In the genomic region with DNA sequence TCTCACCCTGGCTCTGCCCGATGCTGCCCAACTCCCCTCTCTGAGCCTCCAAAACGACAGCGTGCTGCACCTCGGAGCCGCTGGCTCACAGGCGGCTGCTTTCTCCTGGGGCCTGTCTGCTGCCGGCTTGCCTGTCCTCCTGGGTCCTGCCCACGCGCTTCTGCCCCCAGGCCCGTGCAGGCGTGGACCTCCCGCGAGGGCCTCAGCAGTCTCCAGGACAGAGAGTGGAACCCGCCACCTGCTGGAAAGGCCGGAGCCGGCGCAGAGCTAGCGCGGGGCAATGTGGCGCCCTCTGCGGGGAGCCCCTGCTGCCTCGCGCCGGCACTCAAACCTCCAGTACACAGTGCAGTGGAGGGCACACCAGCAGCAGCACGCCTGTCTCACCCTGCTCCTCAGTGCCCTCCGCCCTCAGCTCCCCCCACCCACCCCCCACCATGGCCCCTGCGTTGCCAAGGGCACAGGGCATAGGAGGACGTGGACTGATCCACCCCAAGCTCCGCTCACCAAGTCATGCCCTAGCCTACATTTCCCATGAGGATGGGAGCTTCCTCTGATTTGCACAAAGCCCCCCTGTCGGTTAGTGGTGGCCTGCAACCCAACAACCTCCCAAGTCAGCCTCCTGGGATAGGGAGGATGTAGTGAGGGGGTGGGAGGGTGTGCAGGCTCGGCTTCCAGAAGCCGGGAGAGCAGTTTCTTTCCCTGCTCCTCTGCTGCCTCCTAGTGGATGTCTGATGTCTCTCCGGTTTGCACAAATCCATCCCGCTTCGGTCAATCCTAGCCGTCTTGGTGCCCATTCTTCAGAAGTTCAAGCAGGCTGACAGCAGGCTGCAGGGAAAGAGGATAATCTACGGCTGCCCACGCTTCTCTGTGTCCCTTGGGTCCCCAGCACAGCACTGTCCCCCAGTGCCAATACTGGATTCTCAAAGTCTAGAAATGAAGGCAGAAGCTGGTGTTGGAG, we compare ENCODE assay signal across 8 cellular contexts. TPM values are rescaled to one million over a fixed set of nuclear protein-coding genes. Genes with fewer than 3 reads are reported as not detected.
DNase-seq lines count a peak whose midpoint lies in the region; ATAC-seq and TF ChIP-seq lines count a peak whose summit lies in the region.

No MANE protein-coding gene starts in this region.

- peaks cover 15% of the 10 kb centered on the region for H3K27me3 Mint-ChIP-seq in activated T-cell treated with anti-CD3 and anti-CD28 coated beads, Interleukin-2, amount 50 U/mL, for 24 hours

- no peak for ATAC-seq in HG03439 (IDR thresholded peaks at IDR 0.05; ENCODE audit: unreplicated experiment)

- H3K4me1 ChIP-seq in KMS-11 (ENCODE audit: low read depth, poor library complexity, severe bottlenecking) (peaks cover 33% of the 10 kb centered on the region), PC-9 (replicated peaks; ENCODE audit: insufficient read depth) (peaks cover 19% of the 10 kb centered on the region), mucosa of rectum (ENCODE audit: control insufficient read depth in 2 of 2, insufficient read depth in 2 of 2, low read length in 2 of 2) (peaks cover 23 to 30% of the 10 kb centered on the region in 2 donors)

- no peaks in the 10 kb centered on the region for H3K36me3 ChIP-seq in KMS-11 (ENCODE audit: insufficient read depth)
- no peaks in the 10 kb centered on the region for H3K36me3 ChIP-seq in PC-9 (ENCODE audit: low read depth)
- H3K36me3 ChIP-seq in mucosa of rectum (ENCODE audit: control insufficient read depth in 2 of 2, insufficient read depth in 2 of 2, low read length in 2 of 2): no peaks in the 10 kb centered on the region

- H3K27me3 ChIP-seq in KMS-11 (ENCODE audit: insufficient read depth, low read depth) (no peaks in the 10 kb centered on the region), PC-9 (ENCODE audit: insufficient read depth, low read depth) (no peaks in the 10 kb centered on the region), mucosa of rectum (ENCODE audit: control insufficient read depth in 2 of 2, insufficient read depth in 2 of 2, low read length in 2 of 2) (no peaks in the 10 kb centered on the region)

- H3K27ac ChIP-seq in KMS-11: no peak overlapping the region
- peak overlapping the region; percentile 51 for H3K27ac ChIP-seq in PC-9
- peak overlapping the region in 1 of 2 donors; percentile 20 for H3K27ac ChIP-seq in mucosa of rectum (ENCODE audit: low read depth in 2 of 2, low read length in 2 of 2)

- no peaks in the 10 kb centered on the region; the same call in 1 of the 2 replicates for H3F3A ChIP-seq in PC-9 (ENCODE audit: insufficient read depth, low read depth)

- no peaks in the 10 kb centered on the region for H3K9me3 Mint-ChIP-seq in activated T-cell treated with anti-CD3 and anti-CD28 coated beads, Interleukin-2, amount 50 U/mL, for 24 hours

- H3K4me3 ChIP-seq in GM12865 (ENCODE audit: low read depth, low read length): no peak overlapping the region
- H3K4me3 ChIP-seq in KMS-11 (IDR thresholded peaks at IDR 0.05; ENCODE audit: insufficient read depth, low read depth, low read length): no peak overlapping the region
- H3K4me3 ChIP-seq in PC-9: peak overlapping the region; percentile 31; the same call in 1 of the 2 replicates
- peak overlapping the region; percentile 56 to 57 for H3K4me3 ChIP-seq in mucosa of rectum (ENCODE audit: low read length in 2 of 2)

- CTCF ChIA-PET in PC-9 (lab: Charles Lee): interaction anchor here (0.6 to 3.3 kb wide), 22 partner anchors 32 to 1177 kb away, joined by 3 to 20 read pairs (median 4); no protein-coding TSS in a partner anchor

- H3K79me2 ChIP-seq in KMS-11 (ENCODE audit: insufficient read depth, low read depth) (no peaks in the 10 kb centered on the region), PC-9 (ENCODE audit: low read depth) (no peaks in the 10 kb centered on the region)

- no peak overlapping the region for H3K27ac Mint-ChIP-seq in activated T-cell treated with anti-CD3 and anti-CD28 coated beads, Interleukin-2, amount 50 U/mL, for 24 hours

- no peaks in the 10 kb centered on the region for H4K20me1 ChIP-seq in KMS-11 (ENCODE audit: insufficient read depth)
- no peaks in the 10 kb centered on the region for H4K20me1 ChIP-seq in PC-9 (ENCODE audit: insufficient read depth)

- intact Hi-C loops in PC-9 (cut with micrococcal nuclease; ENCODE audit: unreplicated experiment): loop anchor here (1.0 to 5.0 kb wide), 7 partner anchors 296 to 852 kb away; no protein-coding TSS in a partner anchor

- DNase-seq in GM12865 (ENCODE audit: low read depth): peak; percentile 66
- DNase-seq in PC-9: peak; percentile 80 to 81
- DNase-seq in activated T-cell treated with anti-CD3 and anti-CD28 coated beads, Interleukin-2, amount 50 U/mL, for 24 hours: peak; percentile 82
- peak; percentile 85 to 90 for DNase-seq in erythroblast (lab: John Stamatoyannopoulos, UW)
- peak; percentile 83 for DNase-seq in stimulated activated CD8-positive, alpha-beta memory T cell treated with anti-CD3 and anti-CD28 coated beads, Interleukin-4, amount 100 ng/mL, for 48 hours

- H3K36me3 Mint-ChIP-seq in activated T-cell treated with anti-CD3 and anti-CD28 coated beads, Interleukin-2, amount 50 U/mL, for 24 hours (ENCODE audit: low read depth): no peaks in the 10 kb centered on the region

- TF ChIP-seq POLR2A in erythroblast (IDR thresholded peaks at IDR 0.05; ENCODE audit: low read length): no peak

- H3K9me2 ChIP-seq in PC-9 (ENCODE audit: insufficient read depth): no peaks in the 10 kb centered on the region

- POLR2A ChIA-PET in PC-9 (lab: Charles Lee; ENCODE audit: unreplicated experiment): interaction anchor here (0.5 to 0.7 kb wide), 4 partner anchors 97 to 744 kb away, joined by 3 to 6 read pairs (median 4); no protein-coding TSS in a partner anchor

- peak overlapping the region; percentile 83 for H3K4me2 ChIP-seq in KMS-11
- H3K4me2 ChIP-seq in PC-9: peak overlapping the region; percentile 69

- BruUV-seq in PC-9 (replicated peaks; lab: Mats Ljungman, UMichigan): no TSS peak

- TF ChIP-seq CTCF in GM12865 (IDR thresholded peaks at IDR 0.05; ENCODE audit: insufficient read depth, low read depth, low read length, missing control alignments) (peak; percentile 80), KMS-11 (conservative IDR thresholded peaks at IDR 0.05; ENCODE audit: low read depth, low read length) (peak; percentile 93), PC-9 (conservative IDR thresholded peaks at IDR 0.05) (peak; percentile 86)

- H3K9me3 ChIP-seq in PC-9 (ENCODE audit: insufficient read depth, low read depth) (no peaks in the 10 kb centered on the region), mucosa of rectum (ENCODE audit: control insufficient read depth in 2 of 2, low read length in 2 of 2) (no peaks in the 10 kb centered on the region)

- H2AFZ ChIP-seq in KMS-11 (ENCODE audit: low read depth) (peak overlapping the region; percentile 90), PC-9 (peak overlapping the region; percentile 50; the same call in 1 of the 2 replicates)

- H3K4me1 Mint-ChIP-seq in activated T-cell treated with anti-CD3 and anti-CD28 coated beads, Interleukin-2, amount 50 U/mL, for 24 hours (ENCODE audit: low read depth): peaks cover 11% of the 10 kb centered on the region

- peak overlapping the region; percentile 63 for H3K4me3 Mint-ChIP-seq in activated T-cell treated with anti-CD3 and anti-CD28 coated beads, Interleukin-2, amount 50 U/mL, for 24 hours

- H3K9ac ChIP-seq in KMS-11: peak overlapping the region; percentile 35; the same call in 1 of the 2 replicates
- peak overlapping the region; percentile 54 to 63 for H3K9ac ChIP-seq in mucosa of rectum (ENCODE audit: low read depth in 1 of 2, low read length in 2 of 2)

RNA-seq across cellular contexts. Expression of a gene that starts 25.2 kb away (rescaled TPM):
- total RNA-seq in PC-9 (2021): 2,689 and 2,962 TPM in 2 replicates

RNA-seq across cellular contexts. Expression of a gene that starts 30.9 kb away (rescaled TPM):
- total RNA-seq in PC-9 (2021): 1.5 and 1.7 TPM in 2 replicates

RNA-seq across cellular contexts. Expression of a gene that starts 45.6 kb away (rescaled TPM):
- 0.28 TPM in 1 of 2 replicates, not detected in the other for total RNA-seq in PC-9 (2021)

Comparison
In these comparisons a context has a peak if more than half of its experiments do, and no peak if none do; other contexts are left out.
1. H3K4me3 ChIP-seq: peak in PC-9 (single experiment) and mucosa of rectum (2 of 2); none in GM12865 (single experiment) and KMS-11 (single experiment).
2. Peak in every context shown above with its lines, with median percentiles within 50 percentile points of each other: DNase-seq and CTCF ChIP-seq.